ENCODE assay signal across 8 cellular contexts in genomic region chr9:34522971-34523797, GRCh38. TPM values are rescaled to one million over a fixed set of nuclear protein-coding genes. Genes with fewer than 3 reads are reported as not detected.
DNase-seq lines count a peak whose midpoint lies in the region; ATAC-seq and TF ChIP-seq lines count a peak whose summit lies in the region.

Gene ENHO (minus strand): TSS chr9:34522990. CDS start chr9:34521695, 1,295 bp downstream.

- H2AFZ ChIP-seq in smooth muscle cell (ENCODE audit: low read depth), result peak within 1 kb of the TSS; percentile 84

- H3K4me2 ChIP-seq in smooth muscle cell, result peak within 1 kb of the TSS; percentile 89

- H4K20me1 ChIP-seq in smooth muscle cell (ENCODE audit: low read depth), result no peaks in the 10 kb centered on the region

- H3K36me3 ChIP-seq in smooth muscle cell (ENCODE audit: low read depth), result no peaks in the 10 kb centered on the region

- peak; percentile 6; the same call in 1 of the 2 replicates for TF ChIP-seq CTCF in 22Rv1 (IDR thresholded peaks at IDR 0.05)
- TF ChIP-seq CTCF in cardiac fibroblast (IDR thresholded peaks at IDR 0.05; ENCODE audit: low read depth, low read length), result no peak
- TF ChIP-seq CTCF in smooth muscle cell (IDR thresholded peaks at IDR 0.05; ENCODE audit: borderline replicate concordance, insufficient read depth, poor library complexity, severe bottlenecking), result no peak

- H3K9ac ChIP-seq in smooth muscle cell (ENCODE audit: low read depth), result no peak within 1 kb of the TSS

- H3K4me3 ChIP-seq in cardiac fibroblast (replicated peaks in 1 of 2; ENCODE audit: low read depth in 2 of 2, low read length in 2 of 2) (peak within 1 kb of the TSS; percentile 34 to 43), smooth muscle cell (peak within 1 kb of the TSS; percentile 54)

- DNase-seq in NCI-H2196 treated with DMSO at 0.1 percent for 48 hours (lab: John Stamatoyannopoulos, UW; ENCODE audit: unreplicated experiment) (peak; percentile 75), cardiac fibroblast (ENCODE audit: low read depth in 2 of 2) (peak; percentile 82 to 92), inferior parietal cortex (ENCODE audit: extremely low spot score) (peak; percentile 86), smooth muscle cell (lab: John Stamatoyannopoulos, UW; ENCODE audit: unreplicated experiment) (peak; percentile 84)
- DNase-seq in activated CD4-positive, CD25-positive, alpha-beta regulatory T cell (lab: John Stamatoyannopoulos, UW), result peak; percentile 77 to 79 (median 78)

- no peaks in the 10 kb centered on the region for H3K4me1 ChIP-seq in smooth muscle cell (ENCODE audit: low read depth)

- H3F3A ChIP-seq in smooth muscle cell (ENCODE audit: low read depth), result no peaks in the 10 kb centered on the region

- H3K27me3 ChIP-seq in smooth muscle cell (ENCODE audit: low read depth), result peaks cover 13% of the 10 kb centered on the region

- H3K9me3 ChIP-seq in smooth muscle cell (replicated peaks; ENCODE audit: low read depth), result no peaks in the 10 kb centered on the region

- WGBS in smooth muscle cell (ENCODE audit: low lambda C conversion rate), result 6% methylated on average over 61 of the region's 63 CpGs

- no peaks in the 10 kb centered on the region for H3K79me2 ChIP-seq in smooth muscle cell (ENCODE audit: low read depth)

- H3K27ac ChIP-seq in 22Rv1 (0 out of 2 replicates have a peak within 1 kb of the TSS, but pooled peaks have one; percentile 22), smooth muscle cell (ENCODE audit: low read depth) (no peak within 1 kb of the TSS)

- peak; percentile 69 for ATAC-seq in GM18858 (IDR thresholded peaks at IDR 0.05; ENCODE audit: unreplicated experiment)
- peak; percentile 83 for ATAC-seq in HG03097 (IDR thresholded peaks at IDR 0.05; ENCODE audit: low FRiP score, unreplicated experiment)

RNA-seq across cellular contexts. Expression of gene ENHO, which starts in this region (rescaled TPM):
- not detected in 2 replicates for total RNA-seq in smooth muscle cell
- 0.97 and 1.7 TPM in 2 replicates for polyA plus RNA-seq in smooth muscle cell
